Comparison of ENCODE assay signal across 16 cellular contexts in the genomic region with DNA sequence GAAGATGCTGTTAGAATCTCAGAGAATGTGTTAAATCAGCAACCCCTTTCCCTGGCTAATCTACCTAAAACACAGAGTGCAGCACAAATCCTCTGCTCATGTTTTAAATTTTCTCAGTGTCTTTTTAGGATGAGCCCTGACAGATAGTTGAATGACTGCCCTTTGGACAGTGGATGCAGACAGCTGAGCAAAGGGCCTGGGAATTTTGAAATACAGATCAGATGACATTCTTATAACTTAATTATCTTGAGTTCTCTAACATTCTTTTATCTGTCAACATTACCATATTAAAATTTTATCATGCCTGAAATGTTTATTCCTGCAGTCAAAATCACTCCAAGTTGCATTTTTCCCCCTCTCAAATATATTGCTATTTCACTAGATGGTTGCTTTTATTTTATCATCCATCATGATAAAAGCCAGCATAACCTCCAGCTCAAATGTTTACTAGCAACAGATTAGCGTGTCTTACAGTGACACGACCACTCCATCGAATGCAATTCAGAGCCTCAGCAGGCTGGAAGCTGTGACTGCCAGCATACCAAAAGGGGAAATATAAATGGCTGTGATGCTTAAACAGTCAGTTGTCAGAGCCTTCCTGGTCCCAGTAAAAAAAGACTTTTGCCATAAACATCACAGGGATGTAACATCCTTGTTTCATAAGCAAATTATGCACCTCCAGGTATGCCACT. TPM values are rescaled to one million over a fixed set of nuclear protein-coding genes. Genes with fewer than 3 reads are reported as not detected.
"Had no signal": no experiment of that assay in that cellular context is flagged by ENCODE, and none has a peak within 500 bp of the region (broad histone marks: within the 10 kb centered on the region; RNA-seq: fewer than 3 reads in every experiment).

No MANE protein-coding gene starts in this region.

- H3K9me3 ChIP-seq: vagina had no signal

- H3K27ac ChIP-seq: tibial nerve, vagina had no signal

- DNase-seq: activated CD4-positive, alpha-beta T cell treated with anti-CD3 and anti-CD28 coated beads, Interleukin-2, amount 50 U/mL, for 48 hours; activated T-cell treated with anti-CD3 and anti-CD28 coated beads for 4 hours; amniotic stem cell; effector CD4-positive, alpha-beta T cell; mesenchymal stem cell; occipital lobe; posterior cingulate gyrus; retina; stimulated activated CD4-positive, alpha-beta T cell treated with anti-CD3 and anti-CD28 coated beads, Interleukin-12 subunit alpha, Interleukin-12 subunit beta, amount 100 ng/mL, for 4 hours; stimulated activated CD4-positive, alpha-beta T cell treated with anti-CD3 and anti-CD28 coated beads, Interleukin-1b, Interleukin-23, amount 100 ng/mL, for 48 hours; T-helper 2 cell had no signal

- H3K4me3 ChIP-seq: tibial nerve, vagina had no signal

- H3K36me3 ChIP-seq: tibial nerve, vagina had no signal

- H3K27me3 ChIP-seq: tibial nerve, vagina had no signal

- H3K4me1 ChIP-seq: tibial nerve had no signal

- ATAC-seq: esophagus mucosa; natural killer cell treated with Interleukin-12 subunit alpha and Interleukin-12 subunit beta and Interleukin-15 and Interleukin-18, amount 100 ng/mL, for 72 hours had no signal

RNA-seq across cellular contexts. Expression of gene ARHGAP24, which starts 22.7 kb away (rescaled TPM):
- total RNA-seq: activated T-helper 1 cell treated with anti-CD3 and anti-CD28 coated beads, Interleukin-12 subunit alpha, Interleukin-12 subunit beta, Interleukin-2, Interleukin-4 antibody, amounts not matched to agents 30 ng/mL and 10 ng/mL and 1 ng/mL, durations not matched to agents 14 hours and 24 hours and 36 hours had no signal
